Comparison of ENCODE assay signal across 43 cellular contexts in genomic region chr5:152393420-152393819, GRCh38. TPM values are rescaled to one million over a fixed set of nuclear protein-coding genes. Genes with fewer than 3 reads are reported as not detected.
"Had no signal": no experiment of that assay in that cellular context is flagged by ENCODE, and none has a peak within 500 bp of the region (broad histone marks: within the 10 kb centered on the region; RNA-seq: fewer than 3 reads in every experiment).

No MANE protein-coding gene starts in this region.

- ATAC-seq: activated naive CD4-positive, alpha-beta T cell treated with anti-CD3 and anti-CD28 coated beads, Interleukin-2, amount 50 U/mL, for 72 hours; activated naive CD8-positive, alpha-beta T cell treated with anti-CD3 and anti-CD28 coated beads, Interleukin-2, amount 50 U/mL, for 24 hours; activated T-cell treated with anti-CD3 and anti-CD28 coated beads, Interleukin-2, amount 50 U/mL, for 4 hours; activated T-cell treated with anti-CD3 and anti-CD28 coated beads, Interleukin-2, amount 50 U/mL, for 72 hours; activated T-helper 17 cell treated with anti-CD3 and anti-CD28 coated beads, Interleukin-2, amount 50 U/mL, for 72 hours; body of pancreas had no signal

- H3K36me3 Mint-ChIP-seq: activated naive CD4-positive, alpha-beta T cell treated with anti-CD3 and anti-CD28 coated beads, Interleukin-2, amount 10 ng/mL, durations not matched to agents 7 days and 5 days; activated naive CD4-positive, alpha-beta T cell treated with anti-CD3 and anti-CD28 coated beads, Interleukin-2, amount 50 U/mL, for 24 hours; activated naive CD4-positive, alpha-beta T cell treated with anti-CD3 and anti-CD28 coated beads, Interleukin-2, amount 50 U/mL, for 72 hours; activated naive CD8-positive, alpha-beta T cell; activated naive CD8-positive, alpha-beta T cell treated with anti-CD3 and anti-CD28 coated beads for 36 hours; activated naive CD8-positive, alpha-beta T cell treated with anti-CD3 and anti-CD28 coated beads, Interleukin-2, amount 10 ng/mL, durations not matched to agents 7 days and 5 days; brain had no signal

- H3K9me3 Mint-ChIP-seq: activated naive CD4-positive, alpha-beta T cell treated with anti-CD3 and anti-CD28 coated beads for 36 hours; activated naive CD4-positive, alpha-beta T cell treated with anti-CD3 and anti-CD28 coated beads, Interleukin-2, amount 10 ng/mL, durations not matched to agents 7 days and 5 days; activated naive CD8-positive, alpha-beta T cell treated with anti-CD3 and anti-CD28 coated beads, Interleukin-2, amount 50 U/mL, for 24 hours; activated T-helper 1 cell treated with anti-CD3 and anti-CD28 coated beads, Interleukin-12 subunit alpha, Interleukin-12 subunit beta, Interleukin-2, Interleukin-4 antibody, amounts not matched to agents 30 ng/mL and 10 ng/mL and 1 ng/mL, durations not matched to agents 14 hours and 24 hours and 36 hours; activated T-helper 17 cell treated with anti-CD3 and anti-CD28 coated beads, Interleukin-2, amount 50 U/mL, for 72 hours; activated T-helper 2 cell treated with anti-CD3 and anti-CD28 coated beads, Interferon-gamma antibody, Interleukin-2, Interleukin-4, amounts not matched to agents 10 μg/mL and 5 μg/mL and 100 μg/mL, durations not matched to agents 14 hours and 24 hours and 36 hours; central memory CD8-positive, alpha-beta T cell had no signal

- H3K4me3 Mint-ChIP-seq: activated naive CD4-positive, alpha-beta T cell treated with anti-CD3 and anti-CD28 coated beads for 36 hours; activated naive CD4-positive, alpha-beta T cell treated with anti-CD3 and anti-CD28 coated beads, Interleukin-2, amount 10 ng/mL, durations not matched to agents 7 days and 5 days; activated naive CD4-positive, alpha-beta T cell treated with anti-CD3 and anti-CD28 coated beads, Interleukin-2, amount 50 U/mL, for 24 hours; activated naive CD8-positive, alpha-beta T cell; activated naive CD8-positive, alpha-beta T cell treated with anti-CD3 and anti-CD28 coated beads for 36 hours; activated naive CD8-positive, alpha-beta T cell treated with anti-CD3 and anti-CD28 coated beads, Interleukin-2, amount 10 ng/mL, durations not matched to agents 7 days and 5 days; activated naive CD8-positive, alpha-beta T cell treated with anti-CD3 and anti-CD28 coated beads, Interleukin-2, amount 50 U/mL, for 24 hours; activated T-cell treated with anti-CD3 and anti-CD28 coated beads, Interleukin-2, amount 50 U/mL, for 24 hours; activated T-cell treated with anti-CD3 and anti-CD28 coated beads, Interleukin-2, amount 50 U/mL, for 4 hours; activated T-cell treated with anti-CD3 and anti-CD28 coated beads, Interleukin-2, amount 50 U/mL, for 72 hours; activated T-helper 1 cell treated with anti-CD3 and anti-CD28 coated beads, Interleukin-12 subunit alpha, Interleukin-12 subunit beta, Interleukin-2, Interleukin-4 antibody, amounts not matched to agents 30 ng/mL and 10 ng/mL and 1 ng/mL, durations not matched to agents 14 hours and 24 hours and 36 hours; activated T-helper 17 cell treated with anti-CD3 and anti-CD28 coated beads, Interleukin-2, amount 50 U/mL, for 72 hours; brain; central memory CD8-positive, alpha-beta T cell had no signal

- H3K4me1 Mint-ChIP-seq: activated naive CD4-positive, alpha-beta T cell treated with anti-CD3 and anti-CD28 coated beads, Interleukin-2, amount 50 U/mL, for 24 hours; activated naive CD8-positive, alpha-beta T cell treated with anti-CD3 and anti-CD28 coated beads for 36 hours; activated naive CD8-positive, alpha-beta T cell treated with anti-CD3 and anti-CD28 coated beads, Interleukin-2, amount 50 U/mL, for 24 hours; activated T-helper 17 cell treated with anti-CD3 and anti-CD28 coated beads, Interleukin-2, amount 50 U/mL, for 72 hours; brain; central memory CD8-positive, alpha-beta T cell had no signal

- H3K27me3 Mint-ChIP-seq: activated naive CD4-positive, alpha-beta T cell treated with anti-CD3 and anti-CD28 coated beads, Interleukin-2, amount 10 ng/mL, durations not matched to agents 7 days and 5 days; activated naive CD8-positive, alpha-beta T cell treated with anti-CD3 and anti-CD28 coated beads for 36 hours; activated naive CD8-positive, alpha-beta T cell treated with anti-CD3 and anti-CD28 coated beads, Interleukin-2, amount 50 U/mL, for 24 hours; activated T-cell treated with anti-CD3 and anti-CD28 coated beads, Interleukin-2, amount 50 U/mL, for 24 hours; brain had no signal

- H3K9me3 ChIP-seq: adrenal gland, body of pancreas, breast epithelium had no signal

- H3K27ac Mint-ChIP-seq: activated naive CD4-positive, alpha-beta T cell treated with anti-CD3 and anti-CD28 coated beads for 36 hours; activated naive CD4-positive, alpha-beta T cell treated with anti-CD3 and anti-CD28 coated beads, Interleukin-2, amount 10 ng/mL, durations not matched to agents 7 days and 5 days; activated naive CD4-positive, alpha-beta T cell treated with anti-CD3 and anti-CD28 coated beads, Interleukin-2, amount 50 U/mL, for 24 hours; activated naive CD4-positive, alpha-beta T cell treated with anti-CD3 and anti-CD28 coated beads, Interleukin-2, amount 50 U/mL, for 72 hours; activated naive CD8-positive, alpha-beta T cell; activated naive CD8-positive, alpha-beta T cell treated with anti-CD3 and anti-CD28 coated beads for 36 hours; activated naive CD8-positive, alpha-beta T cell treated with anti-CD3 and anti-CD28 coated beads, Interleukin-2, amount 10 ng/mL, durations not matched to agents 7 days and 5 days; activated naive CD8-positive, alpha-beta T cell treated with anti-CD3 and anti-CD28 coated beads, Interleukin-2, amount 50 U/mL, for 24 hours; activated T-cell treated with anti-CD3 and anti-CD28 coated beads, Interleukin-2, amount 50 U/mL, for 24 hours; activated T-cell treated with anti-CD3 and anti-CD28 coated beads, Interleukin-2, amount 50 U/mL, for 72 hours; activated T-helper 1 cell treated with anti-CD3 and anti-CD28 coated beads, Interleukin-12 subunit alpha, Interleukin-12 subunit beta, Interleukin-2, Interleukin-4 antibody, amounts not matched to agents 30 ng/mL and 10 ng/mL and 1 ng/mL, durations not matched to agents 14 hours and 24 hours and 36 hours; activated T-helper 17 cell treated with anti-CD3 and anti-CD28 coated beads, Interleukin-2, amount 50 U/mL, for 72 hours; activated T-helper 2 cell treated with anti-CD3 and anti-CD28 coated beads, Interferon-gamma antibody, Interleukin-2, Interleukin-4, amounts not matched to agents 10 μg/mL and 5 μg/mL and 100 μg/mL, durations not matched to agents 14 hours and 24 hours and 36 hours; brain had no signal

- H3K36me3 ChIP-seq: adrenal gland, ascending aorta, brain microvascular endothelial cell, breast epithelium, cardiac muscle cell had no signal

- H3K4me1 ChIP-seq: adrenal gland, ascending aorta, body of pancreas, breast epithelium had no signal

- H3K27me3 ChIP-seq: adrenal gland, ascending aorta, body of pancreas, brain microvascular endothelial cell, breast epithelium, cardiac muscle cell had no signal

- H3K4me3 ChIP-seq: adrenal gland, ascending aorta, body of pancreas, breast epithelium, cardiac muscle cell had no signal

- FAIRE-seq: astrocyte, bronchial epithelial cell had no signal

- DNase-seq: activated effector memory CD4-positive, alpha-beta T cell treated with anti-CD3 and anti-CD28 coated beads, Interleukin-2, amount 50 U/mL, for 16 hours; activated effector memory CD4-positive, alpha-beta T cell treated with Interleukin-2 at 50 U/mL for 16 hours; activated gamma-delta T cell; activated gamma-delta T cell treated with Interleukin-2 at 50 U/mL for 16 hours; activated naive CD4-positive, alpha-beta T cell; activated naive CD4-positive, alpha-beta T cell treated with anti-CD3 and anti-CD28 coated beads for 36 hours; activated naive CD4-positive, alpha-beta T cell treated with anti-CD3 and anti-CD28 coated beads, Interleukin-2, amount 10 ng/mL, durations not matched to agents 7 days and 5 days; activated naive CD4-positive, alpha-beta T cell treated with anti-CD3 and anti-CD28 coated beads, Interleukin-2, amount 50 U/mL, for 16 hours; activated naive CD4-positive, alpha-beta T cell treated with Interleukin-2 at 50 U/mL for 16 hours; activated naive CD8-positive, alpha-beta T cell treated with anti-CD3 and anti-CD28 coated beads for 36 hours; activated naive CD8-positive, alpha-beta T cell treated with anti-CD3 and anti-CD28 coated beads, Interleukin-2, amount 10 ng/mL, durations not matched to agents 7 days and 5 days; activated naive CD8-positive, alpha-beta T cell treated with anti-CD3 and anti-CD28 coated beads, Interleukin-2, amount 50 U/mL, for 24 hours; activated T-cell treated with anti-CD3 and anti-CD28 coated beads, Interleukin-2, amount 50 U/mL, for 1 hour; activated T-cell treated with anti-CD3 and anti-CD28 coated beads, Interleukin-2, amount 50 U/mL, for 24 hours; activated T-cell treated with anti-CD3 and anti-CD28 coated beads, Interleukin-2, amount 50 U/mL, for 4 hours; activated T-cell treated with anti-CD3 and anti-CD28 coated beads, Interleukin-2, amount 50 U/mL, for 48 hours; activated T-cell treated with anti-CD3 and anti-CD28 coated beads, Interleukin-2, amount 50 U/mL, for 72 hours; adrenal gland; amniotic stem cell; amygdala; anterior cingulate cortex; aorta; body of pancreas; brain microvascular endothelial cell; caudate nucleus; central memory CD4-positive, alpha-beta T cell; cerebellar nuclear complex had no signal

- H3K27ac ChIP-seq: adrenal gland, ascending aorta, body of pancreas, brain microvascular endothelial cell, breast epithelium, cardiac muscle cell had no signal

RNA-seq across cellular contexts. Expression of gene NMUR2, which starts 11.7 kb away (rescaled TPM):
- total RNA-seq: activated naive CD4-positive, alpha-beta T cell treated with anti-CD3 and anti-CD28 coated beads for 36 hours; activated naive CD4-positive, alpha-beta T cell treated with anti-CD3 and anti-CD28 coated beads, Interleukin-2, amount 50 U/mL, for 72 hours; activated naive CD8-positive, alpha-beta T cell treated with anti-CD3 and anti-CD28 coated beads for 36 hours; activated naive CD8-positive, alpha-beta T cell treated with anti-CD3 and anti-CD28 coated beads, Interleukin-2, amount 10 ng/mL, durations not matched to agents 7 days and 5 days; activated T-cell treated with anti-CD3 and anti-CD28 coated beads, Interleukin-2, amount 50 U/mL, for 4 hours; activated T-cell treated with anti-CD3 and anti-CD28 coated beads, Interleukin-2, amount 50 U/mL, for 72 hours; activated T-helper 1 cell treated with anti-CD3 and anti-CD28 coated beads, Interleukin-12 subunit alpha, Interleukin-12 subunit beta, Interleukin-2, Interleukin-4 antibody, amounts not matched to agents 30 ng/mL and 10 ng/mL and 1 ng/mL, durations not matched to agents 14 hours and 24 hours and 36 hours; activated T-helper 17 cell treated with anti-CD3 and anti-CD28 coated beads, Interleukin-2, amount 50 U/mL, for 72 hours; activated T-helper 2 cell treated with anti-CD3 and anti-CD28 coated beads, Interferon-gamma antibody, Interleukin-2, Interleukin-4, amounts not matched to agents 10 μg/mL and 5 μg/mL and 100 μg/mL, durations not matched to agents 14 hours and 24 hours and 36 hours; adrenal gland; aorta; ascending aorta; astrocyte; body of pancreas; bronchial epithelial cell; cardiac muscle cell; cardiac septum; cerebellum; chondrocyte had no signal
- polyA plus RNA-seq: aorta, cardiac muscle cell had no signal
